In the genomic region with DNA sequence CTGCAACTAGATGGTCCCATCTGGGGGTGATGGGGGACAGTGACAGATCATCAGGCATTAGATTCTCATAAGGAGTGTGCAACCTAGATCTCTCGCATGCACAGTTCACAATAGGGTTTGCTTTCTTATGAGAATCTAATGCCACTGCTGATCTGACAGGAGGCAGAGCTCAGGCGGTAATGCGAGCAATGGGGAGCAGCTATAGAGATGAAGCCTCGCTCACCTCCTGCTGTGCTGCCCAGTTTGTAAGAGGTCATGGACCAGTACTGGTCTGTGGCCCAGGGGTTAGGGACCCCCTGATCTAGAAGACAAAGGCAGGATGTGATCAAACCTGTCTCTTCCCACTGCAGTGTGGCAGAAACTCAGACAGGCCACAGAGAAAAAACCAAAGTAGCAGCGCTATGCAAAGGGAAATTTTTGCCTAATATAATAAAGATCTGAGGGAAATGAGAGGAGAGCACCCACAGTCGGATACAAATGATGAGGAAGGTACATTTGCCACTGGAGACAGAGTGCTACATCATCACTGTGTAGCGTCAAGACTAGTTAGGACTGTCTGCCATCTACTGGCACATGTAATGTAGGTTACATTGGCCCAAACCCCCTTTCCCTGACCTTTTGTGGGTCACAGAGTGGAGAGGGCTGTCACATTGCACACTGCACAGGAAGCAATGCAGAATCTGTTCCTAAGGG, we compare ENCODE assay signal across 14 cellular contexts. TPM values are rescaled to one million over a fixed set of nuclear protein-coding genes. Genes with fewer than 3 reads are reported as not detected.
DNase-seq lines count a peak whose midpoint lies in the region; ATAC-seq and TF ChIP-seq lines count a peak whose summit lies in the region.
"Had no signal": no experiment of that assay in that cellular context is flagged by ENCODE, and none has a peak within 500 bp of the region (broad histone marks: within the 10 kb centered on the region; RNA-seq: fewer than 3 reads in every experiment).

No MANE protein-coding gene starts in this region.

- peak overlapping the region; percentile 72 for H3K27ac Mint-ChIP-seq in activated naive CD4-positive, alpha-beta T cell treated with anti-CD3 and anti-CD28 coated beads, Interleukin-2, amount 10 ng/mL, durations not matched to agents 7 days and 5 days
- H3K27ac Mint-ChIP-seq: activated T-helper 17 cell treated with anti-CD3 and anti-CD28 coated beads, Interleukin-2, amount 50 U/mL, for 72 hours had no signal

- peaks cover 23% of the 10 kb centered on the region for H3K9me3 Mint-ChIP-seq in activated naive CD4-positive, alpha-beta T cell treated with anti-CD3 and anti-CD28 coated beads, Interleukin-2, amount 10 ng/mL, durations not matched to agents 7 days and 5 days

- H3K4me3 ChIP-seq in RWPE2 (ENCODE audit: severe bottlenecking): no peak overlapping the region
- H3K4me3 ChIP-seq: right lobe of liver had no signal

- H3K4me3 Mint-ChIP-seq in activated naive CD4-positive, alpha-beta T cell treated with anti-CD3 and anti-CD28 coated beads, Interleukin-2, amount 10 ng/mL, durations not matched to agents 7 days and 5 days: no peak overlapping the region
- H3K4me3 Mint-ChIP-seq: activated T-helper 17 cell treated with anti-CD3 and anti-CD28 coated beads, Interleukin-2, amount 50 U/mL, for 72 hours had no signal

- H3K27ac ChIP-seq in RWPE2 (ENCODE audit: poor library complexity, severe bottlenecking): no peak overlapping the region
- H3K27ac ChIP-seq: right lobe of liver had no signal

- peaks cover 77% of the 10 kb centered on the region for H3K4me1 Mint-ChIP-seq in activated naive CD4-positive, alpha-beta T cell treated with anti-CD3 and anti-CD28 coated beads, Interleukin-2, amount 10 ng/mL, durations not matched to agents 7 days and 5 days

- peak; percentile 17 for TF ChIP-seq CTCF in RWPE2 (IDR thresholded peaks at IDR 0.05; ENCODE audit: poor library complexity, severe bottlenecking)

- H3K36me3 Mint-ChIP-seq in activated naive CD4-positive, alpha-beta T cell treated with anti-CD3 and anti-CD28 coated beads, Interleukin-2, amount 10 ng/mL, durations not matched to agents 7 days and 5 days: peaks cover 34% of the 10 kb centered on the region

- no peak for DNase-seq in activated naive CD4-positive, alpha-beta T cell treated with anti-CD3 and anti-CD28 coated beads, Interleukin-2, amount 10 ng/mL, durations not matched to agents 7 days and 5 days
- DNase-seq in activated naive CD4-positive, alpha-beta T cell treated with Interleukin-2 at 50 U/mL for 16 hours: no peak
- DNase-seq in RWPE2 (ENCODE audit: low spot score): no peak
- DNase-seq in stimulated activated naive CD8-positive, alpha-beta T cell treated with anti-CD3 and anti-CD28 coated beads, Interleukin-15, Interleukin-2, amounts not matched to agents 100 U/mL and 50 U/mL, for 24 hours: no peak
- DNase-seq in H4 (ENCODE audit: low spot score): no peak
- no peak for DNase-seq in superior temporal gyrus (ENCODE audit: extremely low spot score)
- no peak for DNase-seq in glomerular visceral epithelial cell (ENCODE audit: extremely low spot score)
- DNase-seq: NCI-H2081, right lobe of liver, trophoblast cell had no signal

- H3K9me3 ChIP-seq in RWPE2 (ENCODE audit: severe bottlenecking): no peaks in the 10 kb centered on the region
- H3K9me3 ChIP-seq: right lobe of liver had no signal

- no peaks in the 10 kb centered on the region for H3K4me1 ChIP-seq in RWPE2 (ENCODE audit: insufficient read depth, poor library complexity, severe bottlenecking)
- H3K4me1 ChIP-seq: right lobe of liver had no signal

- ATAC-seq in HG02678 (IDR thresholded peaks at IDR 0.05; ENCODE audit: unreplicated experiment) (peak; percentile 21), RWPE2 (ENCODE audit: low read depth) (peak; percentile 42; the same call in 1 of the 3 replicates)
- peak; percentile 34 for ATAC-seq in stimulated activated naive CD8-positive, alpha-beta T cell treated with anti-CD3 and anti-CD28 coated beads, Interleukin-15, Interleukin-2, amounts not matched to agents 100 U/mL and 50 U/mL, for 24 hours
- ATAC-seq: activated T-helper 17 cell treated with anti-CD3 and anti-CD28 coated beads, Interleukin-2, amount 50 U/mL, for 72 hours had no signal

- CTCF ChIA-PET in activated naive CD4-positive, alpha-beta T cell treated with anti-CD3 and anti-CD28 coated beads, Interleukin-2, amount 10 ng/mL, durations not matched to agents 7 days and 5 days (lab: Charles Lee): interaction anchor here (1.1 kb wide), 1 partner anchor 92 kb away, joined by 3 read pairs; no protein-coding TSS in a partner anchor

- no peaks in the 10 kb centered on the region for H3K27me3 ChIP-seq in RWPE2 (ENCODE audit: insufficient read depth, poor library complexity, severe bottlenecking)
- H3K27me3 ChIP-seq: right lobe of liver had no signal

- H3K27me3 Mint-ChIP-seq in activated naive CD4-positive, alpha-beta T cell treated with anti-CD3 and anti-CD28 coated beads, Interleukin-2, amount 10 ng/mL, durations not matched to agents 7 days and 5 days: no peaks in the 10 kb centered on the region

- no peaks in the 10 kb centered on the region for H3K36me3 ChIP-seq in RWPE2 (ENCODE audit: low read depth)
- H3K36me3 ChIP-seq: right lobe of liver had no signal

RNA-seq across cellular contexts. Expression of a gene that starts 4.1 kb away (rescaled TPM):
- total RNA-seq in H4 (2014; rRNA removed; shearing (Covaris generic)): not detected in 2 replicates
- total RNA-seq: activated T-helper 17 cell treated with anti-CD3 and anti-CD28 coated beads, Interleukin-2, amount 50 U/mL, for 72 hours; HT1080; RPMI7951 had no signal
